ENCODE assay signal across 28 cellular contexts in the genomic region with DNA sequence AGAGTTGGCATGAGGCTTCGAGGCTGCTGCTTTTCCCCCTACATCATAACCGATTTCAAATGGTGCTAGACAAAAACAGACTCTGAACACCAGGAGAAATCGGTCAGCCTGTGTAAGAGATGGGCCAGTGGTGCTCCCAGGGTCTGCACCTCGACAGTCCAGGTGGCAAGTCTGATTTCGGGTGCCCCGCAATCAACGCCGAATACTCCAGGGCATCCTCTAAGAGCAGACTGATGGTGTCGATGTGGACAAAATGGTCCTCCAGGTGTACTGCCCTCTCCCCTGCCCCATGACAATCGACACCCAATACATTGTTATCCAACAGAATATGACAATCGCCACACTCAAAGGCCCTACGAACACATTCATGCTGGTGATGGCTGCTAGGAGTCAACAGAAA. TPM values are rescaled to one million over a fixed set of nuclear protein-coding genes. Genes with fewer than 3 reads are reported as not detected.
A peak's percentile ranks its signal among the peaks of the same experiment; 100 is the strongest.
DNase-seq lines count a peak whose midpoint lies in the region; ATAC-seq, FAIRE-seq and TF ChIP-seq lines count a peak whose summit lies in the region.
"Had no signal": no experiment of that assay in that cellular context is flagged by ENCODE, and none has a peak within 500 bp of the region (broad histone marks: within the 10 kb centered on the region; RNA-seq: fewer than 3 reads in every experiment).

No MANE protein-coding gene starts in this region.

- H3K36me3 ChIP-seq in kidney (ENCODE audit: control insufficient read depth in 1 of 2, insufficient read depth in 2 of 2, low read length in 2 of 2): peaks cover 42 to 56% of the 10 kb centered on the region in 2 donors

- no peak overlapping the region for H3K4me3 ChIP-seq in kidney (ENCODE audit: low read length in 2 of 2)
- H3K4me3 ChIP-seq: BLaER1, GM23248, prostate gland had no signal

- ATAC-seq in activated T-cell treated with anti-CD3 and anti-CD28 coated beads, Interleukin-2, amount 50 U/mL, for 72 hours (replicated peaks in 1 of 2): no peak
- ATAC-seq in activated T-cell treated with anti-CD3 and anti-CD28 coated beads, Interleukin-2, amount 50 U/mL, for 4 hours: no peak
- ATAC-seq in stimulated activated naive B cell treated with anti-CD40 and anti-IgM and Interleukin-4, amounts not matched to agents 10 μg/mL and 1 μg/mL and 100 μg/mL, for 72 hours (replicated peaks): no peak
- ATAC-seq: sciatic nerve had no signal

- no peaks in the 10 kb centered on the region for H3K9me3 ChIP-seq in kidney (ENCODE audit: control insufficient read depth in 1 of 2, low read length in 2 of 2)
- H3K9me3 ChIP-seq: BLaER1, Caco-2, prostate gland had no signal

- peak overlapping the region; percentile 31 for H3K27ac Mint-ChIP-seq in activated T-cell treated with anti-CD3 and anti-CD28 coated beads, Interleukin-2, amount 50 U/mL, for 72 hours
- 0 out of 2 replicates have a peak overlapping the region, but pooled peaks have one; percentile 32 for H3K27ac Mint-ChIP-seq in HFFc6
- H3K27ac Mint-ChIP-seq in stimulated activated naive B cell treated with anti-CD40 and anti-IgM and Interleukin-4, amounts not matched to agents 10 μg/mL and 1 μg/mL and 100 μg/mL, for 72 hours: peak overlapping the region; percentile 74
- H3K27ac Mint-ChIP-seq: activated naive CD8-positive, alpha-beta T cell treated with anti-CD3 and anti-CD28 coated beads for 36 hours had no signal

- no peak for FAIRE-seq in kidney (lab: Jason Lieb, UNC)
- FAIRE-seq: bronchial epithelial cell, G401.6, RCC 7860 had no signal

- peaks cover 0 to 12% of the 10 kb centered on the region in 2 donors for H3K4me1 ChIP-seq in kidney (ENCODE audit: control insufficient read depth in 1 of 2, insufficient read depth in 1 of 2, low read depth in 1 of 2, low read length in 2 of 2)
- H3K4me1 ChIP-seq: Caco-2 had no signal

- H3K36me3 Mint-ChIP-seq in activated T-cell treated with anti-CD3 and anti-CD28 coated beads, Interleukin-2, amount 50 U/mL, for 72 hours (ENCODE audit: insufficient read depth in 2 of 2): peaks cover 4 to 9% of the 10 kb centered on the region in 2 donors
- peaks cover 16% of the 10 kb centered on the region for H3K36me3 Mint-ChIP-seq in activated T-cell treated with anti-CD3 and anti-CD28 coated beads, Interleukin-2, amount 50 U/mL, for 4 hours (ENCODE audit: insufficient read depth)
- peaks cover 26% of the 10 kb centered on the region for H3K36me3 Mint-ChIP-seq in HFFc6 (ENCODE audit: low read depth)
- peaks cover 37 to 51% of the 10 kb centered on the region in 2 donors for H3K36me3 Mint-ChIP-seq in stimulated activated naive B cell treated with anti-CD40 and anti-IgM and Interleukin-4, amounts not matched to agents 10 μg/mL and 1 μg/mL and 100 μg/mL, for 72 hours

- TF ChIP-seq CTCF in HFFc6 (IDR thresholded peaks at IDR 0.05) (no peak), kidney (IDR thresholded peaks at IDR 0.05; ENCODE audit: borderline replicate concordance, extremely low read depth, insufficient read depth) (no peak)

- H3K27me3 Mint-ChIP-seq in activated T-cell treated with anti-CD3 and anti-CD28 coated beads, Interleukin-2, amount 50 U/mL, for 72 hours (ENCODE audit: low read depth): no peaks in the 10 kb centered on the region
- H3K27me3 Mint-ChIP-seq in activated T-cell treated with anti-CD3 and anti-CD28 coated beads, Interleukin-2, amount 50 U/mL, for 4 hours (ENCODE audit: low read depth): no peaks in the 10 kb centered on the region
- peaks cover 3% of the 10 kb centered on the region; the same call in 1 of the 2 replicates for H3K27me3 Mint-ChIP-seq in HFFc6 (ENCODE audit: insufficient read depth)
- no peaks in the 10 kb centered on the region for H3K27me3 Mint-ChIP-seq in stimulated activated naive B cell treated with anti-CD40 and anti-IgM and Interleukin-4, amounts not matched to agents 10 μg/mL and 1 μg/mL and 100 μg/mL, for 72 hours
- H3K27me3 Mint-ChIP-seq: activated naive CD8-positive, alpha-beta T cell treated with anti-CD3 and anti-CD28 coated beads for 36 hours had no signal

- H3K9me3 Mint-ChIP-seq in activated T-cell treated with anti-CD3 and anti-CD28 coated beads, Interleukin-2, amount 50 U/mL, for 72 hours: no peaks in the 10 kb centered on the region
- no peaks in the 10 kb centered on the region for H3K9me3 Mint-ChIP-seq in activated T-cell treated with anti-CD3 and anti-CD28 coated beads, Interleukin-2, amount 50 U/mL, for 4 hours
- no peaks in the 10 kb centered on the region for H3K9me3 Mint-ChIP-seq in HFFc6
- no peaks in the 10 kb centered on the region for H3K9me3 Mint-ChIP-seq in stimulated activated naive B cell treated with anti-CD40 and anti-IgM and Interleukin-4, amounts not matched to agents 10 μg/mL and 1 μg/mL and 100 μg/mL, for 72 hours
- H3K9me3 Mint-ChIP-seq: activated naive CD8-positive, alpha-beta T cell treated with anti-CD3 and anti-CD28 coated beads for 36 hours had no signal

- no peak overlapping the region for H3K9ac ChIP-seq in kidney (ENCODE audit: low read length in 2 of 2)
- H3K9ac ChIP-seq: BLaER1, GM23248 had no signal

- no peak overlapping the region for H3K4me3 Mint-ChIP-seq in activated T-cell treated with anti-CD3 and anti-CD28 coated beads, Interleukin-2, amount 50 U/mL, for 72 hours
- no peak overlapping the region for H3K4me3 Mint-ChIP-seq in activated T-cell treated with anti-CD3 and anti-CD28 coated beads, Interleukin-2, amount 50 U/mL, for 4 hours
- no peak overlapping the region for H3K4me3 Mint-ChIP-seq in HFFc6
- H3K4me3 Mint-ChIP-seq in stimulated activated naive B cell treated with anti-CD40 and anti-IgM and Interleukin-4, amounts not matched to agents 10 μg/mL and 1 μg/mL and 100 μg/mL, for 72 hours: no peak overlapping the region
- H3K4me3 Mint-ChIP-seq: activated naive CD8-positive, alpha-beta T cell treated with anti-CD3 and anti-CD28 coated beads for 36 hours had no signal

- peaks cover 35% of the 10 kb centered on the region for H3K4me1 Mint-ChIP-seq in activated T-cell treated with anti-CD3 and anti-CD28 coated beads, Interleukin-2, amount 50 U/mL, for 72 hours (ENCODE audit: low read depth)
- H3K4me1 Mint-ChIP-seq in activated T-cell treated with anti-CD3 and anti-CD28 coated beads, Interleukin-2, amount 50 U/mL, for 4 hours (ENCODE audit: low read depth): peaks cover 46% of the 10 kb centered on the region
- peaks cover 48% of the 10 kb centered on the region for H3K4me1 Mint-ChIP-seq in HFFc6 (ENCODE audit: low read depth)
- H3K4me1 Mint-ChIP-seq in stimulated activated naive B cell treated with anti-CD40 and anti-IgM and Interleukin-4, amounts not matched to agents 10 μg/mL and 1 μg/mL and 100 μg/mL, for 72 hours: peaks cover 16 to 54% of the 10 kb centered on the region in 2 donors

- intact Hi-C loops in kidney (cut with DNase I): no loop called here

- no peak for DNase-seq in activated T-cell treated with anti-CD3 and anti-CD28 coated beads, Interleukin-2, amount 50 U/mL, for 72 hours
- DNase-seq in activated T-cell treated with anti-CD3 and anti-CD28 coated beads, Interleukin-2, amount 50 U/mL, for 4 hours: no peak
- DNase-seq in HFFc6 (no peak), kidney (peak; percentile 53), SIG-M5 treated with dmso at 0.1 percent for 504 hours (lab: John Stamatoyannopoulos, UW; ENCODE audit: unreplicated experiment) (no peak), NCI-H1417 (lab: John Stamatoyannopoulos, UW) (no peak)
- no peak for DNase-seq in stimulated activated naive B cell treated with anti-CD40 and anti-IgM and Interleukin-4, amounts not matched to agents 10 μg/mL and 1 μg/mL and 100 μg/mL, for 72 hours
- no peak for DNase-seq in stimulated activated CD4-positive, alpha-beta T cell treated with anti-CD3 and anti-CD28 coated beads, Interleukin-2, amount 100 ng/mL, for 48 hours
- DNase-seq: activated CD4-positive, alpha-beta T cell treated with anti-CD3 and anti-CD28 coated beads, Interleukin-2, amount 50 U/mL, for 1 hour; activated naive CD8-positive, alpha-beta T cell treated with anti-CD3 and anti-CD28 coated beads for 36 hours; aorta; Caco-2; effector CD4-positive, alpha-beta T cell; GM23248; NCI-H1048; NCI-H1694 treated with DMSO at 0.1 percent for 48 hours; NCI-H82; nucleus accumbens; SHP77 treated with DMSO at 0.1 percent for 48 hours; stimulated activated CD4-positive, alpha-beta T cell treated with anti-CD3 and anti-CD28 coated beads, Interleukin-4, amount 100 ng/mL, for 24 hours; trophoblast cell had no signal

- H3K27ac ChIP-seq in kidney (ENCODE audit: low read depth in 2 of 2, low read length in 2 of 2): no peak overlapping the region
- H3K27ac ChIP-seq: BLaER1, epithelial cell of prostate, GM23248, prostate gland had no signal

RNA-seq across cellular contexts. Expression of gene CD46, which starts 50.0 kb away (rescaled TPM):
- total RNA-seq in activated T-cell treated with anti-CD3 and anti-CD28 coated beads, Interleukin-2, amount 50 U/mL, for 72 hours: 100 to 1,000 TPM; 108 to 120 TPM
- total RNA-seq in activated T-cell treated with anti-CD3 and anti-CD28 coated beads, Interleukin-2, amount 50 U/mL, for 4 hours: 10 to 100 TPM; 58.0 to 69.8 (median 63.5) TPM
- total RNA-seq in HFFc6 (2021; fragmentation: NEBNext Ultra II Directional; extraction: Animal tissue kit (Norgen Biotek cat#: 25700)): 100 to 1,000 TPM; 134 to 152 (median 142) TPM
- 269 TPM for total RNA-seq in kidney
- 119 TPM for polyA plus RNA-seq in kidney (ENCODE audit: insufficient read depth, low read depth, low replicate concordance)
